ENCODE assay signal across 2 cellular contexts in the genomic region with DNA sequence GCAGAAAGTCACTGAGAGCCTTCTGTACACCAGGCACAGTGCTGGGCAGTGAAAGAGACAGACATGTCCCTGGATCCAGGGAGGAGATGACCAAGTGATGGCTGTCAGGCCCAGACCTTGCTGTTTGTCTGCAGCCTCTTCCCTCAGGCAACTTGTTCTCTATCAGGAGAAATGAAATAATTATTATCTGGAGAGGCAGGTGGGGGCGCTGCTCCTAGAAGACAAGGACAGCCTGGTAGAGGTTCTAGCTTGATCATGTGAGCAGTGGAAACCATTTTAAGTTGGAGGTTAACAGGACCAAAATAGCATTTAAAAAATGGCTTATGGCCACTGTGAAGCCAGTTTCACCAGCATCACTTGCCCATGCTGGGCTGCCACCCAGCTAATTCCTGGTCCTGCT. TPM values are rescaled to one million over a fixed set of nuclear protein-coding genes. Genes with fewer than 3 reads are reported as not detected.
"Had no signal": no experiment of that assay in that cellular context is flagged by ENCODE, and none has a peak within 500 bp of the region (broad histone marks: within the 10 kb centered on the region; RNA-seq: fewer than 3 reads in every experiment).

No MANE protein-coding gene starts in this region.

RNA-seq across cellular contexts. Expression of a gene that starts 21.9 kb away (rescaled TPM):
- total RNA-seq: osteocyte, progenitor cell of endocrine pancreas had no signal
